ENCODE assay signal across 20 cellular contexts in genomic region chr20:59150821-59151251, GRCh38. TPM values are rescaled to one million over a fixed set of nuclear protein-coding genes. Genes with fewer than 3 reads are reported as not detected.
DNase-seq lines count a peak whose midpoint lies in the region; ATAC-seq, FAIRE-seq and TF ChIP-seq lines count a peak whose summit lies in the region.
"Had no signal": no experiment of that assay in that cellular context is flagged by ENCODE, and none has a peak within 500 bp of the region (broad histone marks: within the 10 kb centered on the region; RNA-seq: fewer than 3 reads in every experiment).

No MANE protein-coding gene starts in this region.

- H3K36me3 Mint-ChIP-seq in activated T-cell treated with anti-CD3 and anti-CD28 coated beads, Interleukin-2, amount 50 U/mL, for 4 hours (ENCODE audit: insufficient read depth): peaks cover 12% of the 10 kb centered on the region
- H3K36me3 Mint-ChIP-seq in activated CD8-positive, alpha-beta memory T cell treated with anti-CD3 and anti-CD28 coated beads, Interleukin-2, amount 10 ng/mL, durations not matched to agents 7 days and 5 days: peaks cover 4% of the 10 kb centered on the region
- H3K36me3 Mint-ChIP-seq in naive thymus-derived CD8-positive, alpha-beta T cell: peaks cover 0 to 19% (median 6%) of the 10 kb centered on the region in 3 donors

- no peak for TF ChIP-seq CTCF in transverse colon (IDR thresholded peaks at IDR 0.05)

- no peak for ATAC-seq in activated T-cell treated with anti-CD3 and anti-CD28 coated beads, Interleukin-2, amount 50 U/mL, for 4 hours
- no peak for ATAC-seq in activated CD8-positive, alpha-beta memory T cell treated with anti-CD3 and anti-CD28 coated beads, Interleukin-2, amount 10 ng/mL, durations not matched to agents 7 days and 5 days
- ATAC-seq in naive thymus-derived CD8-positive, alpha-beta T cell: no peak
- ATAC-seq in GM18498 (IDR thresholded peaks at IDR 0.05; ENCODE audit: unreplicated experiment): no peak

- no peak overlapping the region for H2BK120ac ChIP-seq in mesendoderm (ENCODE audit: low read depth, low read length)

- H3K4me1 Mint-ChIP-seq in activated T-cell treated with anti-CD3 and anti-CD28 coated beads, Interleukin-2, amount 50 U/mL, for 4 hours (ENCODE audit: low read depth): peaks cover 94% of the 10 kb centered on the region
- H3K4me1 Mint-ChIP-seq in activated CD8-positive, alpha-beta memory T cell treated with anti-CD3 and anti-CD28 coated beads, Interleukin-2, amount 10 ng/mL, durations not matched to agents 7 days and 5 days: peaks cover 68% of the 10 kb centered on the region
- peaks cover 54 to 97% (median 97%) of the 10 kb centered on the region in 4 donors for H3K4me1 Mint-ChIP-seq in naive thymus-derived CD8-positive, alpha-beta T cell

- no peaks in the 10 kb centered on the region for H3K79me1 ChIP-seq in mesendoderm (ENCODE audit: low read length)

- TF ChIP-seq POLR2A in transverse colon (IDR thresholded peaks at IDR 0.05): no peak

- WGBS in transverse colon (ENCODE audit: low coverage in 1 of 2), 2 donors: 92% methylated on average over 12 of the region's 13 CpGs; no CpG with 5 or more reads in 1 of the 2 donors
- no CpG with 5 or more reads among the region's 13 CpGs for WGBS in mesendoderm (ENCODE audit: extremely low coverage, insufficient coverage, low lambda C conversion rate)

- H2AK5ac ChIP-seq in mesendoderm (ENCODE audit: low read length): no peak overlapping the region

- H3K4ac ChIP-seq in mesendoderm (ENCODE audit: low read depth, low read length): no peak overlapping the region

- H3K4me3 ChIP-seq in transverse colon: no peak overlapping the region
- H3K4me3 ChIP-seq in mesendoderm (ENCODE audit: low read length): no peak overlapping the region
- H3K4me3 ChIP-seq: coronary artery, MG63, PC-9, SJSA1, suprapubic skin had no signal

- FAIRE-seq in HTR-8/SVneo (lab: Jason Lieb, UNC): peak; percentile 67
- FAIRE-seq: islet of Langerhans had no signal

- peak overlapping the region in 1 of 4 donors; percentile 25 for H3K27ac ChIP-seq in transverse colon
- H3K27ac ChIP-seq in mesendoderm (ENCODE audit: low read depth, low read length): no peak overlapping the region
- H3K27ac ChIP-seq: HL-60, PC-9, SJSA1, suprapubic skin had no signal

- no peak overlapping the region for H3K4me2 ChIP-seq in mesendoderm (ENCODE audit: low read length)
- H3K4me2 ChIP-seq: PC-9 had no signal

- in situ Hi-C loops in transverse colon (cut with MboI; ENCODE audit: low pct_ligation_motif_present in 1 of 4, low pct_unique_long_range_greater_than_20kb in 1 of 4, low sequenced_read_pairs in 3 of 4): no loop called here

- H3K27me3 ChIP-seq in transverse colon (no peaks in the 10 kb centered on the region), mesendoderm (ENCODE audit: insufficient read depth, low read length, poor library complexity) (no peaks in the 10 kb centered on the region)
- H3K27me3 ChIP-seq: suprapubic skin had no signal

- POLR2A ChIA-PET in naive thymus-derived CD8-positive, alpha-beta T cell (lab: Charles Lee): interaction anchor here (0.6 to 8.6 kb wide), 6 partner anchors 9 to 107 kb away, joined by 3 to 190 read pairs (median 26); partner anchors contain the start of gene ZNF831

- H3K56ac ChIP-seq in mesendoderm (ENCODE audit: low read length): no peak overlapping the region

- no peak overlapping the region for H4K8ac ChIP-seq in mesendoderm (ENCODE audit: low read depth, low read length)

- CTCF ChIA-PET in activated CD8-positive, alpha-beta memory T cell treated with anti-CD3 and anti-CD28 coated beads, Interleukin-2, amount 10 ng/mL, durations not matched to agents 7 days and 5 days (lab: Charles Lee): interaction anchor here (1.1 to 2.4 kb wide), 4 partner anchors 10 to 57 kb away, joined by 3 to 15 read pairs (median 4); no protein-coding TSS in a partner anchor

- no peak overlapping the region for H2BK15ac ChIP-seq in mesendoderm (replicated peaks; ENCODE audit: low read depth)

- peak overlapping the region; percentile 42 for H3K4me3 Mint-ChIP-seq in activated T-cell treated with anti-CD3 and anti-CD28 coated beads, Interleukin-2, amount 50 U/mL, for 4 hours
- no peak overlapping the region for H3K4me3 Mint-ChIP-seq in activated CD8-positive, alpha-beta memory T cell treated with anti-CD3 and anti-CD28 coated beads, Interleukin-2, amount 10 ng/mL, durations not matched to agents 7 days and 5 days
- peak overlapping the region in 9 of 10 donors; percentile 22 to 83 (median 64) for H3K4me3 Mint-ChIP-seq in naive thymus-derived CD8-positive, alpha-beta T cell
- H3K4me3 Mint-ChIP-seq: neural crest cell had no signal

- no peak for DNase-seq in activated T-cell treated with anti-CD3 and anti-CD28 coated beads, Interleukin-2, amount 50 U/mL, for 4 hours
- DNase-seq in activated T-cell treated with anti-CD3 and anti-CD28 coated beads for 4 hours (no peak), HTR-8/SVneo (ENCODE audit: insufficient read length, low spot score) (no peak), transverse colon (no peak), mesendoderm (no peak)
- no peak for DNase-seq in activated CD8-positive, alpha-beta memory T cell treated with anti-CD3 and anti-CD28 coated beads, Interleukin-2, amount 10 ng/mL, durations not matched to agents 7 days and 5 days
- no peak for DNase-seq in naive thymus-derived CD8-positive, alpha-beta T cell
- DNase-seq: DND-41, MG63, NCI-H1436, NCI-H2171, PC-9 had no signal

- H3K79me2 ChIP-seq in mesendoderm (ENCODE audit: control insufficient read depth, insufficient read depth, low read length): no peaks in the 10 kb centered on the region

- no peak for TF ChIP-seq EP300 in transverse colon (IDR thresholded peaks at IDR 0.05; ENCODE audit: low read depth)

- H4K5ac ChIP-seq in mesendoderm (ENCODE audit: low read length): no peak overlapping the region

- H3K4me1 ChIP-seq in transverse colon (peaks cover 0 to 12% (median 0%) of the 10 kb centered on the region in 4 donors), mesendoderm (ENCODE audit: control insufficient read depth, low read depth, low read length) (no peaks in the 10 kb centered on the region)
- H3K4me1 ChIP-seq: SJSA1 had no signal

- no peaks in the 10 kb centered on the region for H3K9me3 Mint-ChIP-seq in activated T-cell treated with anti-CD3 and anti-CD28 coated beads, Interleukin-2, amount 50 U/mL, for 4 hours
- no peaks in the 10 kb centered on the region for H3K9me3 Mint-ChIP-seq in activated CD8-positive, alpha-beta memory T cell treated with anti-CD3 and anti-CD28 coated beads, Interleukin-2, amount 10 ng/mL, durations not matched to agents 7 days and 5 days (ENCODE audit: low read depth)
- H3K9me3 Mint-ChIP-seq in naive thymus-derived CD8-positive, alpha-beta T cell: peaks cover 0 to 10% (median 0%) of the 10 kb centered on the region in 9 donors

- peak overlapping the region; percentile 39 for H3K27ac Mint-ChIP-seq in activated CD8-positive, alpha-beta memory T cell treated with anti-CD3 and anti-CD28 coated beads, Interleukin-2, amount 10 ng/mL, durations not matched to agents 7 days and 5 days
- peak overlapping the region; percentile 96 to 100 (median 99) for H3K27ac Mint-ChIP-seq in naive thymus-derived CD8-positive, alpha-beta T cell

- no peak overlapping the region for H2BK5ac ChIP-seq in mesendoderm (ENCODE audit: low read length)

- no peaks in the 10 kb centered on the region for H3K9me3 ChIP-seq in transverse colon
- H3K9me3 ChIP-seq: MG63, SJSA1, suprapubic skin had no signal

- no peak overlapping the region for H3K18ac ChIP-seq in mesendoderm (ENCODE audit: low read length)

- intact Hi-C loops in transverse colon (cut with DNase I; ENCODE audit: low total_unique reads): no loop called here

- H3K9ac ChIP-seq in mesendoderm (ENCODE audit: low read length): no peak overlapping the region

- H3K23ac ChIP-seq in mesendoderm (ENCODE audit: low read length): no peak overlapping the region

- H3K36me3 ChIP-seq in transverse colon (no peaks in the 10 kb centered on the region), mesendoderm (ENCODE audit: control insufficient read depth, insufficient read depth, low read length) (no peaks in the 10 kb centered on the region)
- H3K36me3 ChIP-seq: MG63, SJSA1, suprapubic skin had no signal

- no peaks in the 10 kb centered on the region for H3K27me3 Mint-ChIP-seq in activated T-cell treated with anti-CD3 and anti-CD28 coated beads, Interleukin-2, amount 50 U/mL, for 4 hours (ENCODE audit: low read depth)
- peaks cover 12% of the 10 kb centered on the region for H3K27me3 Mint-ChIP-seq in activated CD8-positive, alpha-beta memory T cell treated with anti-CD3 and anti-CD28 coated beads, Interleukin-2, amount 10 ng/mL, durations not matched to agents 7 days and 5 days
- H3K27me3 Mint-ChIP-seq in naive thymus-derived CD8-positive, alpha-beta T cell: no peaks in the 10 kb centered on the region

RNA-seq across cellular contexts. Expression of gene ZNF831, which starts 12.8 kb away (rescaled TPM):
- 1 to 10 TPM; 1.8 to 2.5 (median 2.2) TPM for total RNA-seq in activated T-cell treated with anti-CD3 and anti-CD28 coated beads, Interleukin-2, amount 50 U/mL, for 4 hours
- total RNA-seq in activated CD8-positive, alpha-beta memory T cell treated with anti-CD3 and anti-CD28 coated beads, Interleukin-2, amount 10 ng/mL, durations not matched to agents 7 days and 5 days: 10 to 100 TPM in 1 of 2 experiments, 1 to 10 TPM in 1; 7.9 to 10.2 TPM
- total RNA-seq in naive thymus-derived CD8-positive, alpha-beta T cell: 10 to 100 TPM; 28.0 to 29.9 TPM
- polyA plus RNA-seq in naive thymus-derived CD8-positive, alpha-beta T cell: 1 to 10 TPM; 5.5 to 6.2 (median 5.9) TPM
- 1 to 10 TPM in 2 of 4 donors, under 1 TPM in 2; 0.20 to 3.8 (median 2.3) TPM for total RNA-seq in transverse colon
- polyA plus RNA-seq in mesendoderm (2013, experiment 1 of 2): 0.01 TPM
- polyA plus RNA-seq in mesendoderm (2013, experiment 2 of 2): 0.01 TPM
- total RNA-seq: neural crest cell, PC-9, pulmonary artery endothelial cell, SJSA1 had no signal
